ENCODE assay signal across 8 cellular contexts in genomic region chr1:156282479-156283222, GRCh38. TPM values are rescaled to one million over a fixed set of nuclear protein-coding genes. Genes with fewer than 3 reads are reported as not detected.
DNase-seq lines count a peak whose midpoint lies in the region; ATAC-seq, FAIRE-seq and TF ChIP-seq lines count a peak whose summit lies in the region.

A gene with protein sequence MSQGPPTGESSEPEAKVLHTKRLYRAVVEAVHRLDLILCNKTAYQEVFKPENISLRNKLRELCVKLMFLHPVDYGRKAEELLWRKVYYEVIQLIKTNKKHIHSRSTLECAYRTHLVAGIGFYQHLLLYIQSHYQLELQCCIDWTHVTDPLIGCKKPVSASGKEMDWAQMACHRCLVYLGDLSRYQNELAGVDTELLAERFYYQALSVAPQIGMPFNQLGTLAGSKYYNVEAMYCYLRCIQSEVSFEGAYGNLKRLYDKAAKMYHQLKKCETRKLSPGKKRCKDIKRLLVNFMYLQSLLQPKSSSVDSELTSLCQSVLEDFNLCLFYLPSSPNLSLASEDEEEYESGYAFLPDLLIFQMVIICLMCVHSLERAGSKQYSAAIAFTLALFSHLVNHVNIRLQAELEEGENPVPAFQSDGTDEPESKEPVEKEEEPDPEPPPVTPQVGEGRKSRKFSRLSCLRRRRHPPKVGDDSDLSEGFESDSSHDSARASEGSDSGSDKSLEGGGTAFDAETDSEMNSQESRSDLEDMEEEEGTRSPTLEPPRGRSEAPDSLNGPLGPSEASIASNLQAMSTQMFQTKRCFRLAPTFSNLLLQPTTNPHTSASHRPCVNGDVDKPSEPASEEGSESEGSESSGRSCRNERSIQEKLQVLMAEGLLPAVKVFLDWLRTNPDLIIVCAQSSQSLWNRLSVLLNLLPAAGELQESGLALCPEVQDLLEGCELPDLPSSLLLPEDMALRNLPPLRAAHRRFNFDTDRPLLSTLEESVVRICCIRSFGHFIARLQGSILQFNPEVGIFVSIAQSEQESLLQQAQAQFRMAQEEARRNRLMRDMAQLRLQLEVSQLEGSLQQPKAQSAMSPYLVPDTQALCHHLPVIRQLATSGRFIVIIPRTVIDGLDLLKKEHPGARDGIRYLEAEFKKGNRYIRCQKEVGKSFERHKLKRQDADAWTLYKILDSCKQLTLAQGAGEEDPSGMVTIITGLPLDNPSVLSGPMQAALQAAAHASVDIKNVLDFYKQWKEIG (minus strand): TSS chr1:156282825. CDS start chr1:156282680, 145 bp downstream.

- BruUV-seq in Calu3 (replicated peaks; lab: Mats Ljungman, UMichigan) = no TSS peak

- peak; percentile 59 for FAIRE-seq in endometrium (lab: Jason Lieb, UNC)

- DNase-seq in Calu3 (peak; percentile 98), mesothelial cell of epicardium (ENCODE audit: low spot score in 2 of 2, unreplicated experiment in 2 of 2) (peak; percentile 88 to 94)
- DNase-seq in activated CD8-positive, alpha-beta memory T cell treated with anti-CD3 and anti-CD28 coated beads, Interleukin-2, amount 50 U/mL, for 4 hours = peak; percentile 95
- peak; percentile 94 to 95 for DNase-seq in stimulated activated CD8-positive, alpha-beta memory T cell treated with anti-CD3 and anti-CD28 coated beads, Interleukin-15, amount 100 ng/mL, for 48 hours (ENCODE audit: low read depth in 2 of 2)

- H3K27ac ChIP-seq in HUES64 (ENCODE audit: low read depth, low read length) (peak within 1 kb of the TSS; percentile 98), OCI-LY1 (ENCODE audit: low read depth, low read length, poor library complexity, severe bottlenecking) (peak within 1 kb of the TSS; percentile 79)

- H3K4me1 Mint-ChIP-seq in Calu3 (ENCODE audit: low read depth, unreplicated experiment) (peaks cover 19% of the 10 kb centered on the region), mesothelial cell of epicardium (peaks cover 33% of the 10 kb centered on the region)

- H3K9ac ChIP-seq in HUES64 (ENCODE audit: low read depth, low read length) = peak within 1 kb of the TSS; percentile 98
- H3K9ac ChIP-seq in OCI-LY1 (ENCODE audit: low read length) = peak within 1 kb of the TSS; percentile 98

- H3K4me1 ChIP-seq in HUES64 (ENCODE audit: insufficient read depth, low read length) (peaks cover 18% of the 10 kb centered on the region; the same call in 1 of the 2 replicates), OCI-LY1 (ENCODE audit: insufficient read depth, low read length, severe bottlenecking) (peaks cover 29% of the 10 kb centered on the region)

- H3K27ac Mint-ChIP-seq in Calu3 (ENCODE audit: unreplicated experiment) (peak within 1 kb of the TSS; percentile 78), mesothelial cell of epicardium (peak within 1 kb of the TSS; percentile 95)

- H3F3A ChIP-seq in OCI-LY1 (ENCODE audit: insufficient read depth, low read length) = no peaks in the 10 kb centered on the region

- H3K9me3 ChIP-seq in HUES64 (ENCODE audit: insufficient read depth, low read depth, low read length) (no peaks in the 10 kb centered on the region), OCI-LY1 (ENCODE audit: low read length) (no peaks in the 10 kb centered on the region)

- H3K27me3 ChIP-seq in HUES64 (ENCODE audit: insufficient read depth, low read length) = no peaks in the 10 kb centered on the region
- no peaks in the 10 kb centered on the region for H3K27me3 ChIP-seq in OCI-LY1 (ENCODE audit: insufficient read depth, low read length)

- H3K27me3 Mint-ChIP-seq in Calu3 (ENCODE audit: unreplicated experiment) (no peaks in the 10 kb centered on the region), mesothelial cell of epicardium (ENCODE audit: low read depth) (no peaks in the 10 kb centered on the region)

- peaks cover 37% of the 10 kb centered on the region for H3K79me2 ChIP-seq in OCI-LY1 (ENCODE audit: insufficient read depth, low read length)

- H3K36me3 ChIP-seq in HUES64 (ENCODE audit: insufficient read depth, low read length) (peaks cover 32% of the 10 kb centered on the region), OCI-LY1 (ENCODE audit: insufficient read depth, low read length) (peaks cover 29% of the 10 kb centered on the region)

- peak; percentile 70 for ATAC-seq in GM21447 (IDR thresholded peaks at IDR 0.05; ENCODE audit: unreplicated experiment)

- H3K4me3 ChIP-seq in HUES64 (ENCODE audit: low read length) (peak within 1 kb of the TSS; percentile 84), OCI-LY1 (ENCODE audit: low read depth, low read length, poor library complexity, severe bottlenecking) (peak within 1 kb of the TSS; percentile 95)

- CTCF ChIA-PET in Calu3 (lab: Charles Lee) = interaction anchor here (0.7 to 2.2 kb wide), 10 partner anchors 9 to 560 kb away, joined by 3 to 8 read pairs (median 4); partner anchors contain the start of genes CCT3, GLMP, LMNA and TSACC

- H3K9me2 ChIP-seq in OCI-LY1 (ENCODE audit: low read depth, low read length) = no peaks in the 10 kb centered on the region

- peak within 1 kb of the TSS; percentile 51; the same call in 1 of the 2 replicates for H2AFZ ChIP-seq in OCI-LY1 (ENCODE audit: low read length)

- no peaks in the 10 kb centered on the region for H3K9me3 Mint-ChIP-seq in Calu3 (ENCODE audit: low read depth, unreplicated experiment)
- H3K9me3 Mint-ChIP-seq in mesothelial cell of epicardium = no peaks in the 10 kb centered on the region

- no peaks in the 10 kb centered on the region for H4K20me1 ChIP-seq in OCI-LY1 (ENCODE audit: insufficient read depth, low read length)

- H3K36me3 Mint-ChIP-seq in Calu3 (ENCODE audit: insufficient read depth, unreplicated experiment) = peaks cover 46% of the 10 kb centered on the region
- peaks cover 6% of the 10 kb centered on the region for H3K36me3 Mint-ChIP-seq in mesothelial cell of epicardium

- no peak for TF ChIP-seq CTCF in Calu3 (IDR thresholded peaks at IDR 0.05; ENCODE audit: unreplicated experiment)
- no peak for TF ChIP-seq CTCF in OCI-LY1 (IDR thresholded peaks at IDR 0.05; ENCODE audit: low read length)
- TF ChIP-seq CTCF in mesothelial cell of epicardium (IDR thresholded peaks at IDR 0.05; ENCODE audit: unreplicated experiment) = no peak

- WGBS in HUES64 = under 1% methylated on average over 50 of the region's 50 CpGs

- H3K4me2 ChIP-seq in OCI-LY1 (ENCODE audit: low read length) = peak within 1 kb of the TSS; percentile 97

- H3K4me3 Mint-ChIP-seq in Calu3 (ENCODE audit: low read depth, unreplicated experiment) (peak within 1 kb of the TSS; percentile 72), mesothelial cell of epicardium (peak within 1 kb of the TSS; percentile 86)

- intact Hi-C loops in Calu3 (cut with micrococcal nuclease; ENCODE audit: unreplicated experiment) = loop anchor here (5.0 kb wide), 2 partner anchors 55 to 220 kb away; partner anchors contain the start of genes CCT3, MEF2D and TSACC

RNA-seq across cellular contexts. Expression of the gene that starts here (rescaled TPM):
- 117 and 118 TPM in 2 replicates for total RNA-seq in Calu3 (2022)
- polyA plus RNA-seq in HUES64 (2013, experiment 1 of 2) = 67.5 TPM
- polyA plus RNA-seq in HUES64 (2013, experiment 2 of 2) = 60.4 TPM
- 99.8 to 105 TPM (median 103 TPM) in 3 replicates for total RNA-seq in mesothelial cell of epicardium

Comparison
In these comparisons a context has a peak if more than half of its experiments do, and no peak if none do; other contexts are left out.
1. Peak in every context shown above with its lines: DNase-seq, ATAC-seq, H3K4me3 ChIP-seq and H3K27ac ChIP-seq.